10 cellular contexts compared by ENCODE assay signal in the genomic region with DNA sequence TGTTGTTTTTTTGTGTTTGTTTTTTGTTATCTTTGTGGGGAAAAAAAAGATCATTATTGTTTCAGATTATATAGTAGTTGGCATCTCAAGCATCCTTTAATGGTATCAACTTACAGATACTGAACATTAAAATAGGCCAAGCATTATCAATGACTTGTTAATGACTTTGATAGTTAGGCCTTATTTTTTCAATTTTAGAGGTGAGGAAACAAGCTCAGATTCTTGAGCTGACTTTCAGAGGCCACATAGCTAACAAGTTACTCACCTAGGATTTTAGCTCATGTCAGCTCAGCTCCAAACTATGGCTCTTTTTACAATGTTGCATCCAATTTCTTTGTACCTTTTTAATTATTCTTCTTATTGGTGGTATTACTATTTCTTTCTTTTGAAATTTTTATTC. TPM values are rescaled to one million over a fixed set of nuclear protein-coding genes. Genes with fewer than 3 reads are reported as not detected.
DNase-seq lines count a peak whose midpoint lies in the region; ATAC-seq, FAIRE-seq and TF ChIP-seq lines count a peak whose summit lies in the region.
"Had no signal": no experiment of that assay in that cellular context is flagged by ENCODE, and none has a peak within 500 bp of the region (broad histone marks: within the 10 kb centered on the region; RNA-seq: fewer than 3 reads in every experiment).

No MANE protein-coding gene starts in this region.

- no peaks in the 10 kb centered on the region for H3K9me3 ChIP-seq in T-helper 17 cell (ENCODE audit: control insufficient read depth, low read length, poor library complexity, severe bottlenecking)
- no peaks in the 10 kb centered on the region for H3K9me3 ChIP-seq in upper lobe of left lung

- no peak for ATAC-seq in activated T-cell treated with anti-CD3 and anti-CD28 coated beads, Interleukin-2, amount 50 U/mL, for 72 hours (replicated peaks in 1 of 2)
- no peak for ATAC-seq in T-helper 17 cell
- no peak for ATAC-seq in upper lobe of left lung (ENCODE audit: low FRiP score in 2 of 2)
- no peak for ATAC-seq in HG03108 (IDR thresholded peaks at IDR 0.05; ENCODE audit: unreplicated experiment)
- no peak for ATAC-seq in HG02763 (IDR thresholded peaks at IDR 0.05; ENCODE audit: unreplicated experiment)

- H3K27ac Mint-ChIP-seq in activated T-cell treated with anti-CD3 and anti-CD28 coated beads, Interleukin-2, amount 50 U/mL, for 72 hours = peak overlapping the region; percentile 94
- H3K27ac Mint-ChIP-seq in T-helper 17 cell = peak overlapping the region; percentile 98

- H3K36me3 Mint-ChIP-seq in activated T-cell treated with anti-CD3 and anti-CD28 coated beads, Interleukin-2, amount 50 U/mL, for 72 hours (ENCODE audit: insufficient read depth in 2 of 2) = peaks cover 2 to 5% of the 10 kb centered on the region in 2 donors
- H3K36me3 Mint-ChIP-seq in T-helper 17 cell (ENCODE audit: low read depth) = peaks cover 5% of the 10 kb centered on the region

- no peak for TF ChIP-seq EP300 in upper lobe of left lung (IDR thresholded peaks at IDR 0.05)

- no peak for TF ChIP-seq CTCF in fibroblast of the aortic adventitia (IDR thresholded peaks at IDR 0.05; ENCODE audit: insufficient read depth, low read length)
- no peak for TF ChIP-seq CTCF in upper lobe of left lung (IDR thresholded peaks at IDR 0.05)

- H3K4me3 ChIP-seq in fibroblast of the aortic adventitia (ENCODE audit: low read depth, low read length) (no peak overlapping the region), upper lobe of left lung (no peak overlapping the region)

- no peaks in the 10 kb centered on the region for H3K27me3 ChIP-seq in upper lobe of left lung

- FAIRE-seq in frontal cortex (lab: Jason Lieb, UNC) = no peak

- peaks cover 0 to 10% (median 8%) of the 10 kb centered on the region in 4 donors for H3K4me1 ChIP-seq in upper lobe of left lung

- no peak for DNase-seq in activated T-cell treated with anti-CD3 and anti-CD28 coated beads, Interleukin-2, amount 50 U/mL, for 72 hours
- no peak for DNase-seq in activated T-cell treated with anti-CD3 and anti-CD28 coated beads, Interleukin-2, amount 50 U/mL, for 48 hours
- DNase-seq in T-helper 17 cell (no peak), fibroblast of the aortic adventitia (ENCODE audit: low read depth) (peak; percentile 52), upper lobe of left lung (no peak), frontal cortex (ENCODE audit: low spot score in 2 of 2) (no peak)
- DNase-seq: NCI-H1694 treated with DMSO at 0.1 percent for 48 hours had no signal

- peaks cover 53% of the 10 kb centered on the region for H3K4me1 Mint-ChIP-seq in activated T-cell treated with anti-CD3 and anti-CD28 coated beads, Interleukin-2, amount 50 U/mL, for 72 hours (ENCODE audit: low read depth)
- peaks cover 42% of the 10 kb centered on the region for H3K4me1 Mint-ChIP-seq in T-helper 17 cell

- H3K4me3 Mint-ChIP-seq in activated T-cell treated with anti-CD3 and anti-CD28 coated beads, Interleukin-2, amount 50 U/mL, for 72 hours = peak overlapping the region; percentile 85 to 93
- peak overlapping the region; percentile 98 for H3K4me3 Mint-ChIP-seq in T-helper 17 cell

- H3K9me3 Mint-ChIP-seq in activated T-cell treated with anti-CD3 and anti-CD28 coated beads, Interleukin-2, amount 50 U/mL, for 72 hours = no peaks in the 10 kb centered on the region

- no peaks in the 10 kb centered on the region for H3K36me3 ChIP-seq in upper lobe of left lung

- no peaks in the 10 kb centered on the region for H3K27me3 Mint-ChIP-seq in activated T-cell treated with anti-CD3 and anti-CD28 coated beads, Interleukin-2, amount 50 U/mL, for 72 hours (ENCODE audit: low read depth)
- no peaks in the 10 kb centered on the region for H3K27me3 Mint-ChIP-seq in T-helper 17 cell

- no peak for TF ChIP-seq POLR2A in upper lobe of left lung (IDR thresholded peaks at IDR 0.05)

- peak overlapping the region; percentile 1 to 89 (median 52) for H3K27ac ChIP-seq in upper lobe of left lung
- H3K27ac ChIP-seq: C4-2B had no signal

RNA-seq across cellular contexts. Expression of a gene that starts 0.5 kb away (rescaled TPM):
- total RNA-seq in activated T-cell treated with anti-CD3 and anti-CD28 coated beads, Interleukin-2, amount 50 U/mL, for 72 hours = 10 to 100 TPM; 48.0 to 49.3 TPM
- total RNA-seq in T-helper 17 cell (100 to 1,000 TPM; 146 to 182 TPM), fibroblast of the aortic adventitia (ENCODE audit: low replicate concordance) (0.36 and 1.1 TPM in 2 replicates), upper lobe of left lung (100 to 1,000 TPM in 1 of 6 donors, 10 to 100 TPM in 5; 28.3 to 184 (median 81.2) TPM), frontal cortex (0.41 TPM)

Comparison
In these comparisons a context has a peak if more than half of its experiments do, and no peak if none do; other contexts are left out.
1. RNA of a gene that starts 0.5 kb away (total RNA-seq): 146 to 182 TPM in T-helper 17 cell, 28.3 to 184 TPM in upper lobe of left lung and 48.0 to 49.3 TPM in activated T-cell treated with anti-CD3 and anti-CD28 coated beads, Interleukin-2, amount 50 U/mL, for 72 hours; 0.41 TPM in frontal cortex (single experiment) and 0.36 to 1.1 TPM in fibroblast of the aortic adventitia; every median in the first group is over 10 times any median in the second.